In the genomic region with DNA sequence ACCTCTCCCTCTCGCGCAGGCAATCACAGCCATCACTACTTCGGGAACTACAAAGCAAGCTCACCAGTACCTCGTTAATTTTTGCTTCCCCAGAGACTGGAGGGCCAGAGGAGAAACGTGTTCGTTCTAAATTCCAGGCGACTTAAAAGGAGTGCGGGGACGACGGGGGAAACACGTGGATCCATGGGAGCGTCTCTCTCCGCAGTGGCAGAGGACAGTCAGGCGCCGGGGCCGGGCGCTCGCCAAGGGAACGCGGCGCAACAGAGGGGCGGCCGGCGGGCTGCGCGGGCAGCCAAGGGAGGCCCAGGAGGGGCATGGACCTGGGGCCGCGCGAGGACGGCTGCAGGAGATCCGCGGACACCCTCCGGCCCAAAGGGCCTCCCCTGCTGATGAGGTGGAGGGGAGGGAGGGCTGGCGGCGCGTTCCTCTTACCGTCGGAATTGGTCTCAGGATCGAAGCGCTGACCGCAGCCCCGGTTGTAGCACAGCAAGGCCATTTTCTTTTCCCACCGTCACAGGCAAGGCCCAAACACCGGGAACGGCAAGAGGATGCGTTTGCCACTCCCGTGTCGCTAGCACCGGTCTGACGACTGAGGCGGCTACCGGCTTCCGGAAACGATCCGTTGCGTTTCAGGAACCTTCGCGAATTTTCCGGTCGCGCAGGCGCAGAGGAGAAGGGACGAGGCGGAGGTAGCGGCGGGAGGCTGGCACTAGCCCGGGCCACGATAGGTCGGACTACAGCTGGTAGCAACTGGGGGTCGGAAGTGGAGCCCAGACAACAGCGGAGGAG, we compare ENCODE assay signal across 1 cellular context.
TF ChIP-seq lines count a peak whose summit lies in the region.

A gene (minus strand): TSS at position 591 of the 789 bp plus-strand sequence. CDS start 95 bp downstream, at position 496.

TF ChIP-seq in IMR-90, 13 proteins besides CTCF, POLR2A, EP300 and RAD21:
- TF ChIP-seq, protein P1, sequence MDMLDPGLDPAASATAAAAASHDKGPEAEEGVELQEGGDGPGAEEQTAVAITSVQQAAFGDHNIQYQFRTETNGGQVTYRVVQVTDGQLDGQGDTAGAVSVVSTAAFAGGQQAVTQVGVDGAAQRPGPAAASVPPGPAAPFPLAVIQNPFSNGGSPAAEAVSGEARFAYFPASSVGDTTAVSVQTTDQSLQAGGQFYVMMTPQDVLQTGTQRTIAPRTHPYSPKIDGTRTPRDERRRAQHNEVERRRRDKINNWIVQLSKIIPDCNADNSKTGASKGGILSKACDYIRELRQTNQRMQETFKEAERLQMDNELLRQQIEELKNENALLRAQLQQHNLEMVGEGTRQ (IDR thresholded peaks at IDR 0.05; ENCODE audit: low read depth, low read length), result no peak
- TF ChIP-seq MXI1 (IDR thresholded peaks at IDR 0.05; ENCODE audit: borderline replicate concordance, low read depth, low read length) (peak; percentile 87), MAZ (IDR thresholded peaks at IDR 0.05; ENCODE audit: borderline replicate concordance, low read depth, low read length) (peak; percentile 31; the same call in 1 of the 2 replicates), CHD1 (IDR thresholded peaks at IDR 0.05; ENCODE audit: low read depth, low read length) (peak; percentile 83; the same call in 1 of the 2 replicates)
TF ChIP-seq in IMR-90: peak in this region for 3.
